17 cellular contexts compared by ENCODE assay signal in genomic region chr13:113739527-113740285, GRCh38.
"Had no signal": no experiment of that assay in that cellular context is flagged by ENCODE, and none has a peak within 500 bp of the region (broad histone marks: within the 10 kb centered on the region; RNA-seq: fewer than 3 reads in every experiment).

No MANE protein-coding gene starts in this region.

- H3K4me1 ChIP-seq: prostate gland had no signal

- H3K4me3 ChIP-seq: heart right ventricle, prostate gland, thoracic aorta had no signal

- DNase-seq: activated CD4-positive, alpha-beta T cell treated with anti-CD3 and anti-CD28 coated beads for 4 hours; activated CD4-positive, alpha-beta T cell treated with anti-CD3 and anti-CD28 coated beads, Interleukin-2, amount 50 U/mL, for 48 hours; activated CD4-positive, CD25-positive, alpha-beta regulatory T cell; activated CD8-positive, alpha-beta memory T cell treated with anti-CD3 and anti-CD28 coated beads, Interleukin-2, amount 50 U/mL, for 48 hours; activated naive CD4-positive, alpha-beta T cell treated with anti-CD3 and anti-CD28 coated beads for 36 hours; activated T-cell treated with anti-CD3 and anti-CD28 coated beads, Interleukin-2, amount 50 U/mL, for 48 hours; effector CD4-positive, alpha-beta T cell; heart right ventricle; naive thymus-derived CD8-positive, alpha-beta T cell; stimulated activated CD4-positive, alpha-beta T cell treated with anti-CD3 and anti-CD28 coated beads, Interleukin-4, amount 100 ng/mL, for 1 hour; stimulated activated naive CD4-positive, alpha-beta T cell; T-helper 17 cell had no signal

- FAIRE-seq: endometrium, keratinocyte had no signal

- H3K9me3 ChIP-seq: heart right ventricle, prostate gland, thoracic aorta had no signal

- ATAC-seq: heart right ventricle; left lobe of liver; naive thymus-derived CD8-positive, alpha-beta T cell; T-helper 17 cell had no signal

- H3K27ac ChIP-seq: heart right ventricle, prostate gland, thoracic aorta had no signal

- H3K36me3 ChIP-seq: heart right ventricle, prostate gland, thoracic aorta had no signal
